8 cellular contexts compared by ENCODE assay signal in genomic region chr4:129093173-129093974, GRCh38. TPM values are rescaled to one million over a fixed set of nuclear protein-coding genes. Genes with fewer than 3 reads are reported as not detected.
DNase-seq lines count a peak whose midpoint lies in the region; ATAC-seq and TF ChIP-seq lines count a peak whose summit lies in the region.

SCLT1 (minus strand) TSS chr4:129093539; CDS start chr4:129093103, 436 bp downstream.

- intact Hi-C loops in activated T-helper 2 cell treated with anti-CD3 and anti-CD28 coated beads, Interferon-gamma antibody, Interleukin-2, Interleukin-4, amounts not matched to agents 10 μg/mL and 5 μg/mL and 100 μg/mL, durations not matched to agents 14 hours and 24 hours and 36 hours (cut with micrococcal nuclease): loop anchor here (1.0 to 10.0 kb wide), 8 partner anchors 47 to 1311 kb away; partner anchors contain the start of genes ABHD18, HSPA4L, LARP1B and MFSD8
- intact Hi-C loops in natural killer cell (cut with micrococcal nuclease): loop anchor here (2.0 to 5.0 kb wide), 6 partner anchors 177 to 1126 kb away; partner anchors contain the start of genes ABHD18, JADE1, MFSD8 and PGRMC2

- H3K9me3 ChIP-seq in RWPE2 (ENCODE audit: severe bottlenecking): no peaks in the 10 kb centered on the region

- H3K4me3 ChIP-seq in RWPE2 (ENCODE audit: severe bottlenecking): peak within 1 kb of the TSS; percentile 95

- no peaks in the 10 kb centered on the region for H3K36me3 ChIP-seq in RWPE2 (ENCODE audit: low read depth)

- DNase-seq in EH (ENCODE audit: low read depth) (peak; percentile 98), H4 (ENCODE audit: low spot score) (peak; percentile 98), LoVo (ENCODE audit: low spot score) (peak; percentile 98), RWPE2 (ENCODE audit: low spot score) (peak; percentile 97), fibroblast of peridontal ligament (ENCODE audit: extremely low read depth) (peak; percentile 97), natural killer cell (peak; percentile 96)
- DNase-seq in activated T-helper 2 cell treated with anti-CD3 and anti-CD28 coated beads, Interferon-gamma antibody, Interleukin-2, Interleukin-4, amounts not matched to agents 10 μg/mL and 5 μg/mL and 100 μg/mL, durations not matched to agents 14 hours and 24 hours and 36 hours (ENCODE audit: low spot score): peak; percentile 95
- peak; percentile 97 for DNase-seq in stimulated activated naive CD4-positive, alpha-beta T cell treated with Interleukin-2 at 50 U/mL for 16 hours (lab: John Stamatoyannopoulos, UW)

- no peaks in the 10 kb centered on the region for H3K9me3 Mint-ChIP-seq in activated T-helper 2 cell treated with anti-CD3 and anti-CD28 coated beads, Interferon-gamma antibody, Interleukin-2, Interleukin-4, amounts not matched to agents 10 μg/mL and 5 μg/mL and 100 μg/mL, durations not matched to agents 14 hours and 24 hours and 36 hours
- H3K9me3 Mint-ChIP-seq in natural killer cell: no peaks in the 10 kb centered on the region

- peaks cover 45% of the 10 kb centered on the region for H3K4me1 Mint-ChIP-seq in activated T-helper 2 cell treated with anti-CD3 and anti-CD28 coated beads, Interferon-gamma antibody, Interleukin-2, Interleukin-4, amounts not matched to agents 10 μg/mL and 5 μg/mL and 100 μg/mL, durations not matched to agents 14 hours and 24 hours and 36 hours (ENCODE audit: low read depth)
- H3K4me1 Mint-ChIP-seq in natural killer cell: peaks cover 27 to 43% of the 10 kb centered on the region in 2 donors

- no peaks in the 10 kb centered on the region for H3K27me3 Mint-ChIP-seq in activated T-helper 2 cell treated with anti-CD3 and anti-CD28 coated beads, Interferon-gamma antibody, Interleukin-2, Interleukin-4, amounts not matched to agents 10 μg/mL and 5 μg/mL and 100 μg/mL, durations not matched to agents 14 hours and 24 hours and 36 hours (ENCODE audit: low read depth)
- H3K27me3 Mint-ChIP-seq in natural killer cell (ENCODE audit: low read depth in 2 of 2): no peaks in the 10 kb centered on the region

- peak within 1 kb of the TSS; percentile 37 for H3K4me3 Mint-ChIP-seq in activated T-helper 2 cell treated with anti-CD3 and anti-CD28 coated beads, Interferon-gamma antibody, Interleukin-2, Interleukin-4, amounts not matched to agents 10 μg/mL and 5 μg/mL and 100 μg/mL, durations not matched to agents 14 hours and 24 hours and 36 hours (ENCODE audit: low read depth)
- no peak within 1 kb of the TSS for H3K4me3 Mint-ChIP-seq in natural killer cell

- H3K27ac Mint-ChIP-seq in activated T-helper 2 cell treated with anti-CD3 and anti-CD28 coated beads, Interferon-gamma antibody, Interleukin-2, Interleukin-4, amounts not matched to agents 10 μg/mL and 5 μg/mL and 100 μg/mL, durations not matched to agents 14 hours and 24 hours and 36 hours: peak within 1 kb of the TSS; percentile 20
- no peak within 1 kb of the TSS for H3K27ac Mint-ChIP-seq in natural killer cell

- TF ChIP-seq CTCF in RWPE2 (IDR thresholded peaks at IDR 0.05; ENCODE audit: poor library complexity, severe bottlenecking): no peak
- TF ChIP-seq CTCF in natural killer cell (IDR thresholded peaks at IDR 0.05): no peak

- H3K36me3 Mint-ChIP-seq in activated T-helper 2 cell treated with anti-CD3 and anti-CD28 coated beads, Interferon-gamma antibody, Interleukin-2, Interleukin-4, amounts not matched to agents 10 μg/mL and 5 μg/mL and 100 μg/mL, durations not matched to agents 14 hours and 24 hours and 36 hours (ENCODE audit: low read depth): peaks cover 14% of the 10 kb centered on the region
- no peaks in the 10 kb centered on the region for H3K36me3 Mint-ChIP-seq in natural killer cell

- ATAC-seq in RWPE2 (ENCODE audit: low read depth): peak; percentile 84
- ATAC-seq in natural killer cell: peak; percentile 89 to 97 (median 91)

- peaks cover 17% of the 10 kb centered on the region for H3K4me1 ChIP-seq in RWPE2 (ENCODE audit: insufficient read depth, poor library complexity, severe bottlenecking)

- no peaks in the 10 kb centered on the region for H3K27me3 ChIP-seq in RWPE2 (ENCODE audit: insufficient read depth, poor library complexity, severe bottlenecking)

- H3K27ac ChIP-seq in RWPE2 (ENCODE audit: poor library complexity, severe bottlenecking): peak within 1 kb of the TSS; percentile 74

RNA-seq across cellular contexts. Expression of gene SCLT1, which starts in this region (rescaled TPM):
- 20.1 and 20.8 TPM in 2 replicates for total RNA-seq in H4 (2014; rRNA removed; shearing (Covaris generic))
- 23.7 and 24.1 TPM in 2 replicates for total RNA-seq in activated T-helper 2 cell treated with anti-CD3 and anti-CD28 coated beads, Interferon-gamma antibody, Interleukin-2, Interleukin-4, amounts not matched to agents 10 μg/mL and 5 μg/mL and 100 μg/mL, durations not matched to agents 14 hours and 24 hours and 36 hours
- 10 to 100 TPM; 54.0 to 59.9 (median 55.4) TPM for total RNA-seq in natural killer cell

Comparison
In these comparisons a context has a peak if more than half of its experiments do, and no peak if none do; other contexts are left out.
1. Peak in every context shown above with its lines: DNase-seq, ATAC-seq, H3K4me3 ChIP-seq and H3K27ac ChIP-seq.